In the genomic region with DNA sequence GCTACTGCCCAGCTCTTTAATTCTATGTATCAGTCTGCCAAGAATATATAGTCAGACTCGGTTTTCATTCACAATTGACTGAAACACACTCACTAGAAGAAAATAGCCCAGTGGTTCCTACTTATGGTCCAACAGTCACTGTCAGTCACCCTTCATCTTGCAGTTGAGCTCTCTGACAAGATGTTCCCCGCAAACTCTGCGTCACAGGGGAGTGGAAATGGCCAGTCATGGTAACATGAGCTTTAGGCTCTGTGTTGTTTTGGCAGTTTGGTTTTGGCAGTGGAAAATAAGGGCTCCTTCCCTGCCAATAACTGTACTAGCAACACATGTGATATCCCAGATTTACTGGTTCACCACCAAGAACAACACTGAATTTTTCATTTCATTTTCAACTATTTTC, we compare ENCODE assay signal across 11 cellular contexts.
A peak's percentile ranks its signal among the peaks of the same experiment; 100 is the strongest.
DNase-seq lines count a peak whose midpoint lies in the region; TF ChIP-seq lines count a peak whose summit lies in the region.
"Had no signal": no experiment of that assay in that cellular context is flagged by ENCODE, and none has a peak within 500 bp of the region (broad histone marks: within the 10 kb centered on the region; RNA-seq: fewer than 3 reads in every experiment).

No MANE protein-coding gene starts in this region.

- 64% methylated on average over 3 of the region's 3 CpGs; no CpG with 5 or more reads in 1 of the 2 donors for WGBS in transverse colon (ENCODE audit: low coverage in 1 of 2), 2 donors

- intact Hi-C loops in dorsolateral prefrontal cortex (cut with DNase I) = no loop called here
- intact Hi-C loops in transverse colon (cut with DNase I; ENCODE audit: low total_unique reads) = no loop called here

- DNase-seq in NCI-H446 (lab: John Stamatoyannopoulos, UW) (peak; percentile 78 to 85), dorsolateral prefrontal cortex (no peak), myocyte (ENCODE audit: low read depth) (peak; percentile 94), transverse colon (no peak), iPS-NIHi11 (ENCODE audit: low spot score) (no peak), NOMO-1 treated with dmso at 0.1 percent for 144 hours (lab: John Stamatoyannopoulos, UW; ENCODE audit: unreplicated experiment) (no peak), CD1c-positive myeloid dendritic cell (ENCODE audit: extremely low spot score) (no peak)
- DNase-seq: activated T-cell treated with anti-CD3 and anti-CD28 coated beads, Interleukin-2, amount 50 U/mL, for 1 hour; HCEC 1CT; kidney; NCI-H1436 had no signal

- in situ Hi-C loops in transverse colon (cut with MboI; ENCODE audit: low pct_ligation_motif_present in 1 of 4, low pct_unique_long_range_greater_than_20kb in 1 of 4, low sequenced_read_pairs in 3 of 4) = no loop called here

- no peaks in the 10 kb centered on the region for H3K27me3 ChIP-seq in dorsolateral prefrontal cortex
- H3K27me3 ChIP-seq in transverse colon = no peaks in the 10 kb centered on the region

- no peaks in the 10 kb centered on the region for H3K9me3 ChIP-seq in transverse colon

- H3K36me3 ChIP-seq in transverse colon = no peaks in the 10 kb centered on the region

- no peak for TF ChIP-seq POLR2A in transverse colon (IDR thresholded peaks at IDR 0.05)

- H3K4me1 ChIP-seq in transverse colon = peaks cover 0 to 13% (median 5%) of the 10 kb centered on the region in 4 donors

- no peak overlapping the region for H3K4me3 ChIP-seq in dorsolateral prefrontal cortex
- no peak overlapping the region for H3K4me3 ChIP-seq in transverse colon

- TF ChIP-seq CTCF in dorsolateral prefrontal cortex (IDR thresholded peaks at IDR 0.05 in 54 of 56, conservative IDR thresholded peaks at IDR 0.05 in 2 of 56; ENCODE audit: low read depth in 1 of 56, partially characterized antibody in 56 of 56) (no peak), transverse colon (IDR thresholded peaks at IDR 0.05) (no peak)

- TF ChIP-seq EP300 in transverse colon (IDR thresholded peaks at IDR 0.05; ENCODE audit: low read depth) = no peak

- H3K27ac ChIP-seq in dorsolateral prefrontal cortex (peak overlapping the region; percentile 3 to 85 (median 68)), transverse colon (peak overlapping the region in 3 of 4 donors; percentile 11 to 49 (median 16))

Comparison
In these comparisons a context has a peak if more than half of its experiments do, and no peak if none do; other contexts are left out.
1. DNase-seq: peak in NCI-H446 (2 of 2) and myocyte (single experiment); none in dorsolateral prefrontal cortex (0 of 10), transverse colon (single experiment), iPS-NIHi11 (single experiment), NOMO-1 treated with dmso at 0.1 percent for 144 hours (single experiment) and CD1c-positive myeloid dendritic cell (single experiment).